ENCODE assay signal across 18 cellular contexts in genomic region chr15:99129644-99130043, GRCh38. TPM values are rescaled to one million over a fixed set of nuclear protein-coding genes. Genes with fewer than 3 reads are reported as not detected.
DNase-seq lines count a peak whose midpoint lies in the region; ATAC-seq and TF ChIP-seq lines count a peak whose summit lies in the region.
"Had no signal": no experiment of that assay in that cellular context is flagged by ENCODE, and none has a peak within 500 bp of the region (broad histone marks: within the 10 kb centered on the region; RNA-seq: fewer than 3 reads in every experiment).

No MANE protein-coding gene starts in this region.

- ATAC-seq in HG03342 (IDR thresholded peaks at IDR 0.05; ENCODE audit: unreplicated experiment) = peak; percentile 60
- ATAC-seq: PC-3 had no signal

- no peak for TF ChIP-seq CTCF in endothelial cell (IDR thresholded peaks at IDR 0.05; ENCODE audit: unreplicated experiment)
- no peak for TF ChIP-seq CTCF in nephron progenitor cell (IDR thresholded peaks at IDR 0.05)
- TF ChIP-seq CTCF in stomach (IDR thresholded peaks at IDR 0.05) = no peak
- no peak for TF ChIP-seq CTCF in suprapubic skin (IDR thresholded peaks at IDR 0.05)

- no peaks in the 10 kb centered on the region for H3K9me3 Mint-ChIP-seq in endothelial cell (ENCODE audit: unreplicated experiment)
- peaks cover 4% of the 10 kb centered on the region for H3K9me3 Mint-ChIP-seq in nephron progenitor cell

- H3K27me3 ChIP-seq in stomach (no peaks in the 10 kb centered on the region), suprapubic skin (no peaks in the 10 kb centered on the region)

- H3K4me3 Mint-ChIP-seq in endothelial cell (ENCODE audit: unreplicated experiment) = no peak overlapping the region
- no peak overlapping the region for H3K4me3 Mint-ChIP-seq in nephron progenitor cell

- intact Hi-C loops in stomach (cut with DNase I; ENCODE audit: low total_unique reads) = no loop called here

- TF ChIP-seq POLR2A in stomach (IDR thresholded peaks at IDR 0.05) (no peak), suprapubic skin (IDR thresholded peaks at IDR 0.05) (no peak)

- peaks cover 9% of the 10 kb centered on the region for H3K36me3 Mint-ChIP-seq in endothelial cell (ENCODE audit: low read depth, unreplicated experiment)
- peaks cover 44% of the 10 kb centered on the region for H3K36me3 Mint-ChIP-seq in nephron progenitor cell (ENCODE audit: low read depth)

- H3K27ac Mint-ChIP-seq in endothelial cell (ENCODE audit: unreplicated experiment) (peak overlapping the region; percentile 16), nephron progenitor cell (peak overlapping the region; percentile 70)

- H3K4me1 Mint-ChIP-seq in endothelial cell (ENCODE audit: unreplicated experiment) = peaks cover 16% of the 10 kb centered on the region
- H3K4me1 Mint-ChIP-seq in nephron progenitor cell = peaks cover 49% of the 10 kb centered on the region

- DNase-seq in endothelial cell (ENCODE audit: low spot score) (no peak), nephron progenitor cell (no peak), stomach (no peak), suprapubic skin (ENCODE audit: low spot score in 2 of 2) (no peak), T-helper 2 cell (no peak), cortex of kidney (lab: John Stamatoyannopoulos, UW) (no peak)
- DNase-seq: COR-L47; DMS153; EL; NCI-H1105 treated with DMSO at 0.1 percent for 48 hours; NCI-H1694 treated with DMSO at 0.1 percent for 48 hours; NCI-H446; NCI-H69; NK-92 treated with Interleukin-12 subunit alpha and Interleukin-12 subunit beta, amount 100 ng/mL, for 24 hours; PC-3 had no signal

- peaks cover under 1 to 61% (median 26%) of the 10 kb centered on the region in 4 donors for H3K4me1 ChIP-seq in stomach
- peaks cover 9% of the 10 kb centered on the region for H3K4me1 ChIP-seq in suprapubic skin

- TF ChIP-seq EP300 in stomach (IDR thresholded peaks at IDR 0.05) (no peak), suprapubic skin (IDR thresholded peaks at IDR 0.05) (no peak)

- WGBS in stomach, 5 donors = 82 to 92% (median 90%) methylated on average over 16 of the region's 16 CpGs
- 89% methylated on average over 16 of the region's 16 CpGs for WGBS in suprapubic skin

- H3K36me3 ChIP-seq in stomach = peaks cover 7 to 55% (median 38%) of the 10 kb centered on the region in 4 donors
- peaks cover 10% of the 10 kb centered on the region for H3K36me3 ChIP-seq in suprapubic skin

- H3K4me3 ChIP-seq in stomach (no peak overlapping the region), suprapubic skin (no peak overlapping the region)

- peaks cover 2% of the 10 kb centered on the region for H3K27me3 Mint-ChIP-seq in endothelial cell (ENCODE audit: unreplicated experiment)
- H3K27me3 Mint-ChIP-seq in nephron progenitor cell (ENCODE audit: low read depth, poor library complexity) = peaks cover 2% of the 10 kb centered on the region

- no peaks in the 10 kb centered on the region for H3K9me3 ChIP-seq in stomach
- no peaks in the 10 kb centered on the region for H3K9me3 ChIP-seq in suprapubic skin

- H3K27ac ChIP-seq in stomach (peak overlapping the region in 3 of 5 donors; percentile 35 to 96 (median 59)), suprapubic skin (no peak overlapping the region)
- H3K27ac ChIP-seq: KMS-11, RWPE1 had no signal

RNA-seq across cellular contexts. Expression of gene SYNM, which starts 24.8 kb away (rescaled TPM):
- total RNA-seq in endothelial cell (ENCODE audit: unreplicated experiment) (1.7 TPM), stomach (100 to 1,000 TPM in 4 of 5 donors, 10 to 100 TPM in 1; 71.3 to 469 (median 235) TPM), suprapubic skin (10 to 100 TPM in 2 of 4 donors, 1 to 10 TPM in 2; 6.7 to 20.3 (median 10.7) TPM)
- 10 to 100 TPM in 1 of 3 donors, 1 to 10 TPM in 2; 4.0 to 88.7 (median 5.7) TPM for polyA plus RNA-seq in stomach
